Comparison of ENCODE assay signal across 15 cellular contexts in genomic region chr5:119400248-119400647, GRCh38. TPM values are rescaled to one million over a fixed set of nuclear protein-coding genes. Genes with fewer than 3 reads are reported as not detected.
DNase-seq lines count a peak whose midpoint lies in the region; ATAC-seq and TF ChIP-seq lines count a peak whose summit lies in the region.
"Had no signal": no experiment of that assay in that cellular context is flagged by ENCODE, and none has a peak within 500 bp of the region (broad histone marks: within the 10 kb centered on the region; RNA-seq: fewer than 3 reads in every experiment).

No MANE protein-coding gene starts in this region.

- H3K27ac Mint-ChIP-seq in HFFc6 (0 out of 2 replicates have a peak overlapping the region, but pooled peaks have one; percentile 20), naive B cell (peak overlapping the region in 4 of 6 donors; percentile 83 to 93 (median 84))
- peak overlapping the region; percentile 94 for H3K27ac Mint-ChIP-seq in activated naive CD8-positive, alpha-beta T cell treated with anti-CD3 and anti-CD28 coated beads for 36 hours

- no peak overlapping the region for H3K4me3 ChIP-seq in body of pancreas
- H3K4me3 ChIP-seq: adrenal gland had no signal

- peaks cover 2% of the 10 kb centered on the region for H3K36me3 Mint-ChIP-seq in HFFc6 (ENCODE audit: low read depth)
- H3K36me3 Mint-ChIP-seq in activated naive CD8-positive, alpha-beta T cell treated with anti-CD3 and anti-CD28 coated beads for 36 hours: peaks cover 39% of the 10 kb centered on the region
- no peaks in the 10 kb centered on the region for H3K36me3 Mint-ChIP-seq in naive B cell

- no peaks in the 10 kb centered on the region for H3K9me3 Mint-ChIP-seq in HFFc6
- peaks cover 2% of the 10 kb centered on the region for H3K9me3 Mint-ChIP-seq in activated naive CD8-positive, alpha-beta T cell treated with anti-CD3 and anti-CD28 coated beads for 36 hours
- peaks cover 0 to 2% (median 0%) of the 10 kb centered on the region in 7 donors for H3K9me3 Mint-ChIP-seq in naive B cell

- WGBS in body of pancreas, 2 donors: 71 to 78% methylated on average over 2 of the region's 2 CpGs

- no peak for TF ChIP-seq POLR2A in body of pancreas (IDR thresholded peaks at IDR 0.05)

- ATAC-seq in naive B cell (ENCODE audit: low read depth in 2 of 2): no peak
- no peak for ATAC-seq in body of pancreas

- H3K36me3 ChIP-seq in body of pancreas (replicated peaks in 1 of 2; ENCODE audit: insufficient read depth in 1 of 2, low read depth in 2 of 2): no peaks in the 10 kb centered on the region
- H3K36me3 ChIP-seq: adrenal gland had no signal

- H3K4me1 ChIP-seq in body of pancreas: peaks cover 9% of the 10 kb centered on the region
- H3K4me1 ChIP-seq: adrenal gland had no signal

- H3K4me3 Mint-ChIP-seq in HFFc6 (no peak overlapping the region), naive B cell (no peak overlapping the region)
- H3K4me3 Mint-ChIP-seq in activated naive CD8-positive, alpha-beta T cell treated with anti-CD3 and anti-CD28 coated beads for 36 hours: no peak overlapping the region

- H3K4me1 Mint-ChIP-seq in HFFc6 (ENCODE audit: low read depth) (peaks cover 38% of the 10 kb centered on the region), naive B cell (peaks cover 43 to 95% (median 70%) of the 10 kb centered on the region in 3 donors)
- H3K4me1 Mint-ChIP-seq in activated naive CD8-positive, alpha-beta T cell treated with anti-CD3 and anti-CD28 coated beads for 36 hours: peaks cover 66% of the 10 kb centered on the region

- no peaks in the 10 kb centered on the region for H3K27me3 ChIP-seq in body of pancreas
- H3K27me3 ChIP-seq: adrenal gland had no signal

- DNase-seq in NCI-H1417 (lab: John Stamatoyannopoulos, UW) (peak; percentile 18 to 81 (median 54)), NCI-H1417 treated with DMSO at 0.1 percent for 48 hours (lab: John Stamatoyannopoulos, UW) (no peak), HFFc6 (peak; percentile 30), naive B cell (no peak), dedifferentiated amniotic fluid mesenchymal stem cell (ENCODE audit: extremely low spot score) (no peak), body of pancreas (no peak), cardiac septum (ENCODE audit: low spot score) (no peak)
- no peak for DNase-seq in activated naive CD8-positive, alpha-beta T cell treated with anti-CD3 and anti-CD28 coated beads for 36 hours
- DNase-seq: 8988T; activated CD4-positive, CD25-positive, alpha-beta regulatory T cell; adrenal gland; NCI-H146; posterior cingulate gyrus; RPMI8226 had no signal

- intact Hi-C loops in body of pancreas (cut with DNase I) (no loop called here), cardiac septum (cut with DNase I) (no loop called here)

- no peak for TF ChIP-seq CTCF in HFFc6 (IDR thresholded peaks at IDR 0.05)
- no peak for TF ChIP-seq CTCF in body of pancreas (IDR thresholded peaks at IDR 0.05)

- H3K9me3 ChIP-seq in body of pancreas: no peaks in the 10 kb centered on the region
- H3K9me3 ChIP-seq: adrenal gland had no signal

- H3K27ac ChIP-seq in body of pancreas: no peak overlapping the region
- H3K27ac ChIP-seq: adrenal gland, HL-60 had no signal

- peaks cover 4% of the 10 kb centered on the region; the same call in 1 of the 2 replicates for H3K27me3 Mint-ChIP-seq in HFFc6 (ENCODE audit: insufficient read depth)
- H3K27me3 Mint-ChIP-seq in activated naive CD8-positive, alpha-beta T cell treated with anti-CD3 and anti-CD28 coated beads for 36 hours: no peaks in the 10 kb centered on the region
- H3K27me3 Mint-ChIP-seq in naive B cell: no peaks in the 10 kb centered on the region

RNA-seq across cellular contexts. Expression of gene TNFAIP8, which starts 44.4 kb away (rescaled TPM):
- 10 to 100 TPM in 4 of 6 experiments, 1 to 10 TPM in 2; 8.0 to 13.9 (median 10.5) TPM for total RNA-seq in HFFc6 (2021; fragmentation: NEBNext Ultra II Directional; extraction: Animal tissue kit (Norgen Biotek cat#: 25700))
- 100 to 1,000 TPM; 176 to 178 TPM for total RNA-seq in activated naive CD8-positive, alpha-beta T cell treated with anti-CD3 and anti-CD28 coated beads for 36 hours
- 100 to 1,000 TPM; 224 to 432 (median 315) TPM for polyA plus RNA-seq in naive B cell (ENCODE audit: low read depth in 6 of 6)
- total RNA-seq in body of pancreas: 10 to 100 TPM; 15.8 to 32.3 TPM
- total RNA-seq in cardiac septum: 2.6 TPM

RNA-seq across cellular contexts. Expression of gene HSD17B4, which starts 52.0 kb away (rescaled TPM):
- total RNA-seq in HFFc6 (2021; fragmentation: NEBNext Ultra II Directional; extraction: Animal tissue kit (Norgen Biotek cat#: 25700)): 100 to 1,000 TPM in 4 of 6 experiments, 10 to 100 TPM in 2; 93.7 to 139 (median 107) TPM
- total RNA-seq in activated naive CD8-positive, alpha-beta T cell treated with anti-CD3 and anti-CD28 coated beads for 36 hours: 10 to 100 TPM; 68.3 to 74.2 TPM
- 100 to 1,000 TPM; 118 to 195 (median 128) TPM for polyA plus RNA-seq in naive B cell (ENCODE audit: low read depth in 6 of 6)
- total RNA-seq in body of pancreas: 10 to 100 TPM; 97.2 to 98.6 TPM
- total RNA-seq in cardiac septum: 189 TPM

Comparison
In these comparisons a context has a peak if more than half of its experiments do, and no peak if none do; other contexts are left out.
1. DNase-seq: peak in NCI-H1417 (3 of 3) and HFFc6 (single experiment); none in NCI-H1417 treated with DMSO at 0.1 percent for 48 hours (single experiment), activated naive CD8-positive, alpha-beta T cell treated with anti-CD3 and anti-CD28 coated beads for 36 hours (single experiment), naive B cell (single experiment), dedifferentiated amniotic fluid mesenchymal stem cell (single experiment), body of pancreas (0 of 4) and cardiac septum (single experiment).
2. H3K27ac Mint-ChIP-seq: peak in every context shown above with its lines; median percentile 94 in activated naive CD8-positive, alpha-beta T cell treated with anti-CD3 and anti-CD28 coated beads for 36 hours; 84 in naive B cell; 20 in HFFc6.
3. RNA of gene TNFAIP8, which starts 44.4 kb away (total RNA-seq): 176 to 178 TPM in activated naive CD8-positive, alpha-beta T cell treated with anti-CD3 and anti-CD28 coated beads for 36 hours; 15.8 to 32.3 TPM in body of pancreas, 8.0 to 13.9 TPM in HFFc6 and 2.6 TPM in cardiac septum (single experiment); every median in the first group is over 4 times any median in the second.